ENCODE assay signal across 1 cellular context in the genomic region with DNA sequence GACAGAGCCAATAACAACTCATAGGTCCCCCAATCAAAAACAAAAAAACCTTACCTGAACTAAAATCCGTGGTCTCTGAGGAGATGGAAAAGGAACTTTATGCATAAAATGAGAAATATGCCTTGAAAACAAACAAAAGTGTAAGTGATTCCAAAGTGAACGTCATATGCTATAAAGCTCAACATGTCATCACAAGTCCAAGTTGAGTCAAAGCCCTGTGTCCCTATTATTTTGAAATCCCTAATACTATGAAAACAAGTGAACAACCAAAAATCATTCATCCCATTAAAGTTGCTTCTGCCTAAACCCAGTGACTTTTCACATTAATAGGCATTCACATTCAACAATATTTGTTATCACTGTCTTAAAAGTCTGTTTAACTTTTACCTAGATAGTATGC.
A peak's percentile ranks its signal among the peaks of the same experiment; 100 is the strongest.
TF ChIP-seq lines count a peak whose summit lies in the region.

No MANE protein-coding gene starts in this region.

TF ChIP-seq in HEK293, 187 proteins besides CTCF, POLR2A, EP300 and RAD21 (continued from another document and continues in another):
- TF ChIP-seq, protein P1, sequence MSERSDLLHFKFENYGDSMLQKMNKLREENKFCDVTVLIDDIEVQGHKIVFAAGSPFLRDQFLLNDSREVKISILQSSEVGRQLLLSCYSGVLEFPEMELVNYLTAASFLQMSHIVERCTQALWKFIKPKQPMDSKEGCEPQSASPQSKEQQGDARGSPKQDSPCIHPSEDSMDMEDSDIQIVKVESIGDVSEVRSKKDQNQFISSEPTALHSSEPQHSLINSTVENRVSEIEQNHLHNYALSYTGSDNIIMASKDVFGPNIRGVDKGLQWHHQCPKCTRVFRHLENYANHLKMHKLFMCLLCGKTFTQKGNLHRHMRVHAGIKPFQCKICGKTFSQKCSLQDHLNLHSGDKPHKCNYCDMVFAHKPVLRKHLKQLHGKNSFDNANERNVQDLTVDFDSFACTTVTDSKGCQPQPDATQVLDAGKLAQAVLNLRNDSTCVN (tag by site-specific recombination; optimal IDR thresholded peaks at IDR 0.05), result no peak
- TF ChIP-seq, protein P2, sequence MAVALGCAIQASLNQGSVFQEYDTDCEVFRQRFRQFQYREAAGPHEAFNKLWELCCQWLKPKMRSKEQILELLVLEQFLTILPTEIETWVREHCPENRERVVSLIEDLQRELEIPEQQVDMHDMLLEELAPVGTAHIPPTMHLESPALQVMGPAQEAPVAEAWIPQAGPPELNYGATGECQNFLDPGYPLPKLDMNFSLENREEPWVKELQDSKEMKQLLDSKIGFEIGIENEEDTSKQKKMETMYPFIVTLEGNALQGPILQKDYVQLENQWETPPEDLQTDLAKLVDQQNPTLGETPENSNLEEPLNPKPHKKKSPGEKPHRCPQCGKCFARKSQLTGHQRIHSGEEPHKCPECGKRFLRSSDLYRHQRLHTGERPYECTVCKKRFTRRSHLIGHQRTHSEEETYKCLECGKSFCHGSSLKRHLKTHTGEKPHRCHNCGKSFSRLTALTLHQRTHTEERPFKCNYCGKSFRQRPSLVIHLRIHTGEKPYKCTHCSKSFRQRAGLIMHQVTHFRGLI (tag by site-specific recombination; IDR thresholded peaks at IDR 0.05), result no peak
- TF ChIP-seq SP7 (tag by site-specific recombination; IDR thresholded peaks at IDR 0.05) (no peak), FEZF1 (tag by site-specific recombination; IDR thresholded peaks at IDR 0.05) (peak; percentile 73), WT1 (tag by site-specific recombination; IDR thresholded peaks at IDR 0.05) (0 out of 2 replicates have a peak, but pooled peaks have one; percentile 6), ZFP41 (tag by site-specific recombination; IDR thresholded peaks at IDR 0.05; ENCODE audit: borderline replicate concordance) (no peak), ZNF19 (tag by site-specific recombination; IDR thresholded peaks at IDR 0.05; ENCODE audit: low read depth) (no peak), GLI4 (tag by site-specific recombination; IDR thresholded peaks at IDR 0.05) (no peak), ZNF843 (tag by site-specific recombination; IDR thresholded peaks at IDR 0.05) (no peak), MZF1 (tag by site-specific recombination; IDR thresholded peaks at IDR 0.05; ENCODE audit: borderline replicate concordance) (peak; percentile 75; the same call in 1 of the 2 replicates), ZNF391 (tag by site-specific recombination; IDR thresholded peaks at IDR 0.05; ENCODE audit: borderline replicate concordance, low read depth) (no peak), ZNF621 (tag by site-specific recombination; IDR thresholded peaks at IDR 0.05) (no peak), ZNF366 (tag by site-specific recombination; conservative IDR thresholded peaks at IDR 0.05) (peak; percentile 70), ZNF561 (tag by site-specific recombination; IDR thresholded peaks at IDR 0.05; ENCODE audit: borderline replicate concordance) (no peak), SCRT2 (tag by site-specific recombination; IDR thresholded peaks at IDR 0.05) (peak; percentile 79), ZNF223 (tag by site-specific recombination; IDR thresholded peaks at IDR 0.05) (no peak), ZNF707 (tag by site-specific recombination; IDR thresholded peaks at IDR 0.05) (no peak), ZNF138 (tag by site-specific recombination; IDR thresholded peaks at IDR 0.05; ENCODE audit: borderline replicate concordance) (no peak), TCF7L2 (IDR thresholded peaks at IDR 0.05; ENCODE audit: borderline replicate concordance, low read depth, low read length) (no peak), ZNF785 (tag by site-specific recombination; IDR thresholded peaks at IDR 0.05) (no peak), ZNF521 (tag by site-specific recombination; IDR thresholded peaks at IDR 0.05) (no peak), ZXDB (tag by site-specific recombination; IDR thresholded peaks at IDR 0.05) (no peak), ZNF341 (tag by site-specific recombination; IDR thresholded peaks at IDR 0.05; ENCODE audit: low read depth) (no peak), ZNF155 (tag by site-specific recombination; IDR thresholded peaks at IDR 0.05) (no peak), ZBTB7A (tag by site-specific recombination; IDR thresholded peaks at IDR 0.05; ENCODE audit: low read depth) (no peak), ZNF140 (tag by site-specific recombination; IDR thresholded peaks at IDR 0.05) (no peak), EGR2 (tag by site-specific recombination; IDR thresholded peaks at IDR 0.05; ENCODE audit: low read depth) (no peak), SETDB1 (IDR thresholded peaks at IDR 0.05; ENCODE audit: insufficient read length, low read length) (no peak)
- TF ChIP-seq, protein P3, sequence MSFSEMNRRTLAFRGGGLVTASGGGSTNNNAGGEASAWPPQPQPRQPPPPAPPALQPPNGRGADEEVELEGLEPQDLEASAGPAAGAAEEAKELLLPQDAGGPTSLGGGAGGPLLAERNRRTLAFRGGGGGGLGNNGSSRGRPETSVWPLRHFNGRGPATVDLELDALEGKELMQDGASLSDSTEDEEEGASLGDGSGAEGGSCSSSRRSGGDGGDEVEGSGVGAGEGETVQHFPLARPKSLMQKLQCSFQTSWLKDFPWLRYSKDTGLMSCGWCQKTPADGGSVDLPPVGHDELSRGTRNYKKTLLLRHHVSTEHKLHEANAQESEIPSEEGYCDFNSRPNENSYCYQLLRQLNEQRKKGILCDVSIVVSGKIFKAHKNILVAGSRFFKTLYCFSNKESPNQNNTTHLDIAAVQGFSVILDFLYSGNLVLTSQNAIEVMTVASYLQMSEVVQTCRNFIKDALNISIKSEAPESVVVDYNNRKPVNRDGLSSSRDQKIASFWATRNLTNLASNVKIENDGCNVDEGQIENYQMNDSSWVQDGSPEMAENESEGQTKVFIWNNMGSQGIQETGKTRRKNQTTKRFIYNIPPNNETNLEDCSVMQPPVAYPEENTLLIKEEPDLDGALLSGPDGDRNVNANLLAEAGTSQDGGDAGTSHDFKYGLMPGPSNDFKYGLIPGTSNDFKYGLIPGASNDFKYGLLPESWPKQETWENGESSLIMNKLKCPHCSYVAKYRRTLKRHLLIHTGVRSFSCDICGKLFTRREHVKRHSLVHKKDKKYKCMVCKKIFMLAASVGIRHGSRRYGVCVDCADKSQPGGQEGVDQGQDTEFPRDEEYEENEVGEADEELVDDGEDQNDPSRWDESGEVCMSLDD (tag by site-specific recombination; IDR thresholded peaks at IDR 0.05), result no peak
- TF ChIP-seq, protein P4, sequence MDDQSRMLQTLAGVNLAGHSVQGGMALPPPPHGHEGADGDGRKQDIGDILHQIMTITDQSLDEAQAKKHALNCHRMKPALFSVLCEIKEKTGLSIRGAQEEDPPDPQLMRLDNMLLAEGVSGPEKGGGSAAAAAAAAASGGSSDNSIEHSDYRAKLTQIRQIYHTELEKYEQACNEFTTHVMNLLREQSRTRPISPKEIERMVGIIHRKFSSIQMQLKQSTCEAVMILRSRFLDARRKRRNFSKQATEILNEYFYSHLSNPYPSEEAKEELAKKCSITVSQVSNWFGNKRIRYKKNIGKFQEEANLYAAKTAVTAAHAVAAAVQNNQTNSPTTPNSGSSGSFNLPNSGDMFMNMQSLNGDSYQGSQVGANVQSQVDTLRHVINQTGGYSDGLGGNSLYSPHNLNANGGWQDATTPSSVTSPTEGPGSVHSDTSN (CRISPR knock-in tag; IDR thresholded peaks at IDR 0.05), result no peak
- TF ChIP-seq, protein P5, sequence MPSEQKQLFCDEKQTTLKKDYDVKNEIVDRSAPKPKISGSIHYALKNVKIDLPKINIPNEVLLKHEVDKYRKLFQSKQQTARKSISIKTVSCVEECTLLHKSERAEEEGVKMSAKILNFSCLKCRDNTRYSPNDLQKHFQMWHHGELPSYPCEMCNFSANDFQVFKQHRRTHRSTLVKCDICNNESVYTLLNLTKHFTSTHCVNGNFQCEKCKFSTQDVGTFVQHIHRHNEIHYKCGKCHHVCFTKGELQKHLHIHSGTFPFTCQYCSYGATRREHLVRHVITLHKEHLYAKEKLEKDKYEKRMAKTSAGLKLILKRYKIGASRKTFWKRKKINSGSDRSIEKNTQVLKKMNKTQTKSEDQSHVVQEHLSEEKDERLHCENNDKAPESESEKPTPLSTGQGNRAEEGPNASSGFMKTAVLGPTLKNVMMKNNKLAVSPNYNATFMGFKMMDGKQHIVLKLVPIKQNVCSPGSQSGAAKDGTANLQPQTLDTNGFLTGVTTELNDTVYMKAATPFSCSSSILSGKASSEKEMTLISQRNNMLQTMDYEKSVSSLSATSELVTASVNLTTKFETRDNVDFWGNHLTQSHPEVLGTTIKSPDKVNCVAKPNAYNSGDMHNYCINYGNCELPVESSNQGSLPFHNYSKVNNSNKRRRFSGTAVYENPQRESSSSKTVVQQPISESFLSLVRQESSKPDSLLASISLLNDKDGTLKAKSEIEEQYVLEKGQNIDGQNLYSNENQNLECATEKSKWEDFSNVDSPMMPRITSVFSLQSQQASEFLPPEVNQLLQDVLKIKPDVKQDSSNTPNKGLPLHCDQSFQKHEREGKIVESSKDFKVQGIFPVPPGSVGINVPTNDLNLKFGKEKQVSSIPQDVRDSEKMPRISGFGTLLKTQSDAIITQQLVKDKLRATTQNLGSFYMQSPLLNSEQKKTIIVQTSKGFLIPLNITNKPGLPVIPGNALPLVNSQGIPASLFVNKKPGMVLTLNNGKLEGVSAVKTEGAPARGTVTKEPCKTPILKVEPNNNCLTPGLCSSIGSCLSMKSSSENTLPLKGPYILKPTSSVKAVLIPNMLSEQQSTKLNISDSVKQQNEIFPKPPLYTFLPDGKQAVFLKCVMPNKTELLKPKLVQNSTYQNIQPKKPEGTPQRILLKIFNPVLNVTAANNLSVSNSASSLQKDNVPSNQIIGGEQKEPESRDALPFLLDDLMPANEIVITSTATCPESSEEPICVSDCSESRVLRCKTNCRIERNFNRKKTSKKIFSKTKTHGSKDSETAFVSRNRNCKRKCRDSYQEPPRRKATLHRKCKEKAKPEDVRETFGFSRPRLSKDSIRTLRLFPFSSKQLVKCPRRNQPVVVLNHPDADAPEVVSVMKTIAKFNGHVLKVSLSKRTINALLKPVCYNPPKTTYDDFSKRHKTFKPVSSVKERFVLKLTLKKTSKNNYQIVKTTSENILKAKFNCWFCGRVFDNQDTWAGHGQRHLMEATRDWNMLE (tag by site-specific recombination; conservative IDR thresholded peaks at IDR 0.05; ENCODE audit: low read depth), result no peak
- TF ChIP-seq, protein P6, sequence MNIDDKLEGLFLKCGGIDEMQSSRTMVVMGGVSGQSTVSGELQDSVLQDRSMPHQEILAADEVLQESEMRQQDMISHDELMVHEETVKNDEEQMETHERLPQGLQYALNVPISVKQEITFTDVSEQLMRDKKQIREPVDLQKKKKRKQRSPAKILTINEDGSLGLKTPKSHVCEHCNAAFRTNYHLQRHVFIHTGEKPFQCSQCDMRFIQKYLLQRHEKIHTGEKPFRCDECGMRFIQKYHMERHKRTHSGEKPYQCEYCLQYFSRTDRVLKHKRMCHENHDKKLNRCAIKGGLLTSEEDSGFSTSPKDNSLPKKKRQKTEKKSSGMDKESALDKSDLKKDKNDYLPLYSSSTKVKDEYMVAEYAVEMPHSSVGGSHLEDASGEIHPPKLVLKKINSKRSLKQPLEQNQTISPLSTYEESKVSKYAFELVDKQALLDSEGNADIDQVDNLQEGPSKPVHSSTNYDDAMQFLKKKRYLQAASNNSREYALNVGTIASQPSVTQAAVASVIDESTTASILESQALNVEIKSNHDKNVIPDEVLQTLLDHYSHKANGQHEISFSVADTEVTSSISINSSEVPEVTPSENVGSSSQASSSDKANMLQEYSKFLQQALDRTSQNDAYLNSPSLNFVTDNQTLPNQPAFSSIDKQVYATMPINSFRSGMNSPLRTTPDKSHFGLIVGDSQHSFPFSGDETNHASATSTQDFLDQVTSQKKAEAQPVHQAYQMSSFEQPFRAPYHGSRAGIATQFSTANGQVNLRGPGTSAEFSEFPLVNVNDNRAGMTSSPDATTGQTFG (tag by site-specific recombination; IDR thresholded peaks at IDR 0.05; ENCODE audit: borderline replicate concordance), result no peak
- TF ChIP-seq, protein P7, sequence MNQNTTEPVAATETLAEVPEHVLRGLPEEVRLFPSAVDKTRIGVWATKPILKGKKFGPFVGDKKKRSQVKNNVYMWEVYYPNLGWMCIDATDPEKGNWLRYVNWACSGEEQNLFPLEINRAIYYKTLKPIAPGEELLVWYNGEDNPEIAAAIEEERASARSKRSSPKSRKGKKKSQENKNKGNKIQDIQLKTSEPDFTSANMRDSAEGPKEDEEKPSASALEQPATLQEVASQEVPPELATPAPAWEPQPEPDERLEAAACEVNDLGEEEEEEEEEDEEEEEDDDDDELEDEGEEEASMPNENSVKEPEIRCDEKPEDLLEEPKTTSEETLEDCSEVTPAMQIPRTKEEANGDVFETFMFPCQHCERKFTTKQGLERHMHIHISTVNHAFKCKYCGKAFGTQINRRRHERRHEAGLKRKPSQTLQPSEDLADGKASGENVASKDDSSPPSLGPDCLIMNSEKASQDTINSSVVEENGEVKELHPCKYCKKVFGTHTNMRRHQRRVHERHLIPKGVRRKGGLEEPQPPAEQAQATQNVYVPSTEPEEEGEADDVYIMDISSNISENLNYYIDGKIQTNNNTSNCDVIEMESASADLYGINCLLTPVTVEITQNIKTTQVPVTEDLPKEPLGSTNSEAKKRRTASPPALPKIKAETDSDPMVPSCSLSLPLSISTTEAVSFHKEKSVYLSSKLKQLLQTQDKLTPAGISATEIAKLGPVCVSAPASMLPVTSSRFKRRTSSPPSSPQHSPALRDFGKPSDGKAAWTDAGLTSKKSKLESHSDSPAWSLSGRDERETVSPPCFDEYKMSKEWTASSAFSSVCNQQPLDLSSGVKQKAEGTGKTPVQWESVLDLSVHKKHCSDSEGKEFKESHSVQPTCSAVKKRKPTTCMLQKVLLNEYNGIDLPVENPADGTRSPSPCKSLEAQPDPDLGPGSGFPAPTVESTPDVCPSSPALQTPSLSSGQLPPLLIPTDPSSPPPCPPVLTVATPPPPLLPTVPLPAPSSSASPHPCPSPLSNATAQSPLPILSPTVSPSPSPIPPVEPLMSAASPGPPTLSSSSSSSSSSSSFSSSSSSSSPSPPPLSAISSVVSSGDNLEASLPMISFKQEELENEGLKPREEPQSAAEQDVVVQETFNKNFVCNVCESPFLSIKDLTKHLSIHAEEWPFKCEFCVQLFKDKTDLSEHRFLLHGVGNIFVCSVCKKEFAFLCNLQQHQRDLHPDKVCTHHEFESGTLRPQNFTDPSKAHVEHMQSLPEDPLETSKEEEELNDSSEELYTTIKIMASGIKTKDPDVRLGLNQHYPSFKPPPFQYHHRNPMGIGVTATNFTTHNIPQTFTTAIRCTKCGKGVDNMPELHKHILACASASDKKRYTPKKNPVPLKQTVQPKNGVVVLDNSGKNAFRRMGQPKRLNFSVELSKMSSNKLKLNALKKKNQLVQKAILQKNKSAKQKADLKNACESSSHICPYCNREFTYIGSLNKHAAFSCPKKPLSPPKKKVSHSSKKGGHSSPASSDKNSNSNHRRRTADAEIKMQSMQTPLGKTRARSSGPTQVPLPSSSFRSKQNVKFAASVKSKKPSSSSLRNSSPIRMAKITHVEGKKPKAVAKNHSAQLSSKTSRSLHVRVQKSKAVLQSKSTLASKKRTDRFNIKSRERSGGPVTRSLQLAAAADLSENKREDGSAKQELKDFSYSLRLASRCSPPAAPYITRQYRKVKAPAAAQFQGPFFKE (tag by site-specific recombination; IDR thresholded peaks at IDR 0.05; ENCODE audit: borderline replicate concordance), result no peak
